In the genomic region with DNA sequence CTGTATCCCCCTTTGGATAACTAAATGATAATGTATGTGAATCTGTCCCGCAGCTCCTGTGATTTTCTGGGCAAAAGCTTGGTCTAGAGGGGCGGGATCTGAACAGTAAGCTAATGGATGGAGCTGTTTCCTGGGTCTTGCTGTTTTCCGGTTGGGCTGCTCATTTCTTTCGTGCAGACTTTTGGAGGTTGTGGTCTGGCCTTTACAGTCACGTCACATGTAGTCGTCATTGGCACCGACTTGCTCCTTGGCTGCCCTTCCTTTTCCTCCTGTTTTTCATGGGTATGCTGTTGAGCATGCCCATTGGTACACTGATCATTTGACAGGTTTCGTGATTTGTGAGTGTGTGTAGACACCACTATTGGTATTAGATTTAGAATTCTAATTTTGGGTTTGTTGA, we compare ENCODE assay signal across 13 cellular contexts. TPM values are rescaled to one million over a fixed set of nuclear protein-coding genes. Genes with fewer than 3 reads are reported as not detected.
A peak's percentile ranks its signal among the peaks of the same experiment; 100 is the strongest.
DNase-seq lines count a peak whose midpoint lies in the region; ATAC-seq and TF ChIP-seq lines count a peak whose summit lies in the region.
"Had no signal": no experiment of that assay in that cellular context is flagged by ENCODE, and none has a peak within 500 bp of the region (broad histone marks: within the 10 kb centered on the region; RNA-seq: fewer than 3 reads in every experiment).

No MANE protein-coding gene starts in this region.

- no peaks in the 10 kb centered on the region for H3K9me3 ChIP-seq in CD4-positive, alpha-beta memory T cell (ENCODE audit: control insufficient read depth in 1 of 2, low read length in 2 of 2)
- H3K9me3 ChIP-seq in PC-3 (ENCODE audit: low read length): no peaks in the 10 kb centered on the region
- H3K9me3 ChIP-seq: ovary, Peyer's patch had no signal

- H3K79me2 ChIP-seq in PC-3 (ENCODE audit: low read length): peaks cover 41% of the 10 kb centered on the region

- peaks cover 54% of the 10 kb centered on the region for H3K4me1 ChIP-seq in CD4-positive, alpha-beta memory T cell (ENCODE audit: insufficient read depth, low read length)
- peaks cover 4% of the 10 kb centered on the region for H3K4me1 ChIP-seq in PC-3 (ENCODE audit: insufficient read depth, low read length)

- H3K27me3 ChIP-seq in CD4-positive, alpha-beta memory T cell (ENCODE audit: insufficient read depth, low read length): no peaks in the 10 kb centered on the region
- no peaks in the 10 kb centered on the region for H3K27me3 ChIP-seq in PC-3 (ENCODE audit: low read length)
- H3K27me3 ChIP-seq: ovary, Peyer's patch had no signal

- TF ChIP-seq CTCF in brain (conservative IDR thresholded peaks at IDR 0.05) (no peak), nephron progenitor cell (IDR thresholded peaks at IDR 0.05) (no peak), PC-3 (conservative IDR thresholded peaks at IDR 0.05; ENCODE audit: low read depth, low read length) (no peak)

- H3K36me3 Mint-ChIP-seq in CD4-positive, alpha-beta memory T cell: peaks cover 27 to 39% of the 10 kb centered on the region in 2 donors
- H3K36me3 Mint-ChIP-seq in IgD-negative memory B cell (peaks cover 4% of the 10 kb centered on the region), brain (peaks cover 44% of the 10 kb centered on the region), nephron progenitor cell (ENCODE audit: low read depth) (peaks cover 46% of the 10 kb centered on the region)

- no peaks in the 10 kb centered on the region for H3K27me3 Mint-ChIP-seq in CD4-positive, alpha-beta memory T cell
- H3K27me3 Mint-ChIP-seq in IgD-negative memory B cell: no peaks in the 10 kb centered on the region
- H3K27me3 Mint-ChIP-seq in brain: no peaks in the 10 kb centered on the region
- no peaks in the 10 kb centered on the region for H3K27me3 Mint-ChIP-seq in nephron progenitor cell (ENCODE audit: low read depth, poor library complexity)

- CTCF ChIA-PET in CD4-positive, alpha-beta memory T cell (lab: Charles Lee; ENCODE audit: partially characterized antibody): interaction anchor here (2.8 kb wide), 1 partner anchor 194 kb away, joined by 10 read pairs; no protein-coding TSS in a partner anchor
- CTCF ChIA-PET in PC-3 (lab: Charles Lee): no interaction called here

- no peaks in the 10 kb centered on the region for H3K9me3 Mint-ChIP-seq in CD4-positive, alpha-beta memory T cell
- no peaks in the 10 kb centered on the region for H3K9me3 Mint-ChIP-seq in IgD-negative memory B cell
- no peaks in the 10 kb centered on the region for H3K9me3 Mint-ChIP-seq in brain
- peaks cover under 1% of the 10 kb centered on the region for H3K9me3 Mint-ChIP-seq in nephron progenitor cell

- ATAC-seq in PC-3: no peak

- H2AFZ ChIP-seq in PC-3 (ENCODE audit: low read length): no peak overlapping the region

- H3F3A ChIP-seq in PC-3 (ENCODE audit: low read length, unreplicated experiment): no peaks in the 10 kb centered on the region

- no peak overlapping the region for H3K4me3 ChIP-seq in CD4-positive, alpha-beta memory T cell (ENCODE audit: low read length in 2 of 2)
- no peak overlapping the region for H3K4me3 ChIP-seq in PC-3 (ENCODE audit: low read length)
- H3K4me3 ChIP-seq: ovary had no signal

- intact Hi-C loops in CD4-positive, alpha-beta memory T cell (cut with micrococcal nuclease): no loop called here
- intact Hi-C loops in PC-3 (cut with micrococcal nuclease): no loop called here

- H3K9me2 ChIP-seq in PC-3 (replicated peaks; ENCODE audit: low read length): no peaks in the 10 kb centered on the region

- DNase-seq in CD4-positive, alpha-beta memory T cell: no peak
- DNase-seq in nephron progenitor cell (no peak), RKO (ENCODE audit: low spot score) (no peak), PC-3 (no peak), kidney tubule cell (ENCODE audit: low spot score) (no peak)
- no peak for DNase-seq in stimulated activated CD4-positive, alpha-beta T cell treated with anti-CD3 and anti-CD28 coated beads, Interleukin-4, amount 100 ng/mL, for 1 hour
- DNase-seq: activated CD4-positive, alpha-beta T cell treated with anti-CD3 and anti-CD28 coated beads, Interleukin-2, amount 50 U/mL, for 48 hours; EL; NCI-H2029 treated with DMSO at 0.1 percent for 48 hours; ovary had no signal

- peaks cover 42 to 70% (median 60%) of the 10 kb centered on the region in 4 donors for H3K4me1 Mint-ChIP-seq in CD4-positive, alpha-beta memory T cell
- peaks cover 44 to 67% (median 61%) of the 10 kb centered on the region in 3 donors for H3K4me1 Mint-ChIP-seq in IgD-negative memory B cell
- H3K4me1 Mint-ChIP-seq in brain: peaks cover 48% of the 10 kb centered on the region
- peaks cover 56% of the 10 kb centered on the region for H3K4me1 Mint-ChIP-seq in nephron progenitor cell

- H3K27ac Mint-ChIP-seq in CD4-positive, alpha-beta memory T cell: peak overlapping the region in 3 of 7 donors; percentile 13 to 88 (median 74)
- peak overlapping the region in 1 of 3 donors; percentile 46 for H3K27ac Mint-ChIP-seq in IgD-negative memory B cell
- H3K27ac Mint-ChIP-seq in brain: peak overlapping the region in 4 of 5 experiments; percentile 10 to 64 (median 34)
- peak overlapping the region; percentile 19 for H3K27ac Mint-ChIP-seq in nephron progenitor cell

- POLR2A ChIA-PET in CD4-positive, alpha-beta memory T cell (lab: Charles Lee; ENCODE audit: partially characterized antibody): interaction anchor here (0.7 kb wide), 1 partner anchor 117 kb away, joined by 3 read pairs; no protein-coding TSS in a partner anchor
- POLR2A ChIA-PET in PC-3 (lab: Charles Lee; ENCODE audit: unreplicated experiment): no interaction called here

- no peak overlapping the region for H3K27ac ChIP-seq in CD4-positive, alpha-beta memory T cell (ENCODE audit: low read depth, low read length)
- H3K27ac ChIP-seq in PC-3 (ENCODE audit: low read length): no peak overlapping the region
- H3K27ac ChIP-seq: ovary, Peyer's patch had no signal

- no peak overlapping the region for H3K9ac ChIP-seq in PC-3 (ENCODE audit: low read length)

- H3K4me2 ChIP-seq in PC-3 (ENCODE audit: low read length): no peak overlapping the region

- BruUV-seq in PC-3 (replicated peaks; lab: Mats Ljungman, UMichigan): no TSS peak

- peak overlapping the region in 7 of 8 donors; percentile 15 to 94 (median 55) for H3K4me3 Mint-ChIP-seq in CD4-positive, alpha-beta memory T cell
- H3K4me3 Mint-ChIP-seq in IgD-negative memory B cell (peak overlapping the region; percentile 31 to 94 (median 73)), brain (peak overlapping the region; percentile 73 to 99 (median 97)), nephron progenitor cell (peak overlapping the region; percentile 95)

- H3K36me3 ChIP-seq in CD4-positive, alpha-beta memory T cell (ENCODE audit: insufficient read depth, low read length): no peaks in the 10 kb centered on the region
- H3K36me3 ChIP-seq in PC-3 (ENCODE audit: low read depth, low read length): no peaks in the 10 kb centered on the region
- H3K36me3 ChIP-seq: ovary had no signal

- H4K20me1 ChIP-seq in PC-3 (ENCODE audit: low read length): 0 out of 2 replicates have a peak, but pooled peaks cover 4% of the 10 kb centered on the region

RNA-seq across cellular contexts. Expression of a gene that starts 2.0 kb away (rescaled TPM):
- total RNA-seq in CD4-positive, alpha-beta memory T cell: 10 to 100 TPM; 91.4 to 97.5 TPM
- 10 to 100 TPM; 71.1 to 75.8 TPM for polyA plus RNA-seq in CD4-positive, alpha-beta memory T cell
- polyA plus RNA-seq in IgD-negative memory B cell (85.4 TPM), brain (ENCODE audit: insufficient read depth, low read depth, low replicate concordance) (66.3 TPM)
- 22.0 and 33.2 TPM in 2 replicates for total RNA-seq in PC-3 (2014; rRNA removed)

RNA-seq across cellular contexts. Expression of a gene that starts 2.3 kb away (rescaled TPM):
- total RNA-seq in CD4-positive, alpha-beta memory T cell: 1 to 10 TPM; 6.6 to 8.4 TPM
- polyA plus RNA-seq in CD4-positive, alpha-beta memory T cell: 1 to 10 TPM; 1.5 to 4.1 TPM
- polyA plus RNA-seq in IgD-negative memory B cell (5.2 TPM), brain (ENCODE audit: insufficient read depth, low read depth, low replicate concordance) (8.5 TPM)
- total RNA-seq in PC-3 (2014; rRNA removed): 4.9 and 7.2 TPM in 2 replicates
